Comparison of ENCODE assay signal across 14 cellular contexts in the genomic region with DNA sequence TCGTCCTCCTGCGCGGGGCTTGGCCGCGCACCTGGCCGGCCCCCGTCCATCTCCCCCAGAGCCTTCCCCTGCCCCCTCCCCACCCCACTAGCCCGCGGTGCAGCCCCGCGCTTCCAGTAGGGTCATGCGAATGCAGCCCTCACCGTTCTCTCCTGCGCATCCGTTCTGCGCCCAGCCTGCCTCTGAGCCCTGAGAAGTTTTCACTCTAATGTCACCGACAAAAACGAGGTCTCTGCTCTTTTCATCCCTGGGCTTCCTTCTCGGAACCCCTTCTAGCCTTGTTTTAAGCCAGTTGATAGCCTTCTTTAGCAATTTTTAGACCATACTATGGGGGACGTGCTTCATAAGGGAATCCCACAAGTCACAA.
DNase-seq lines count a peak whose midpoint lies in the region; ATAC-seq and TF ChIP-seq lines count a peak whose summit lies in the region.
"Had no signal": no experiment of that assay in that cellular context is flagged by ENCODE, and none has a peak within 500 bp of the region (broad histone marks: within the 10 kb centered on the region; RNA-seq: fewer than 3 reads in every experiment).

No MANE protein-coding gene starts in this region.

- ATAC-seq in GM21619 (IDR thresholded peaks at IDR 0.05; ENCODE audit: unreplicated experiment) (no peak), GM21360 (IDR thresholded peaks at IDR 0.05; ENCODE audit: unreplicated experiment) (no peak)

- POLR2A ChIA-PET in AG04450 (lab: Yijun Ruan, JAX): no interaction called here

- WGBS in mesodermal cell (ENCODE audit: insufficient coverage in 2 of 2), 2 experiments: 4 to 5% methylated on average over 13 to 16 of the region's 20 CpGs

- H3K9me2 ChIP-seq in Karpas-422 (replicated peaks; ENCODE audit: insufficient read depth, low read length): no peaks in the 10 kb centered on the region

- H4K20me1 ChIP-seq in Karpas-422 (ENCODE audit: insufficient read depth, low read depth, low read length): no peaks in the 10 kb centered on the region
- H4K20me1 ChIP-seq: BLaER1 treated with 17β-estradiol and CSF1 and Interleukin-3, amounts not matched to agents 10 nM and 100 nM had no signal

- H2AFZ ChIP-seq in Karpas-422 (ENCODE audit: low read length): no peak overlapping the region

- CTCF ChIA-PET in AG04450 (lab: Charles Lee): no interaction called here

- H3K27me3 ChIP-seq in AG04450 (ENCODE audit: control insufficient read depth, insufficient read depth, low read length) (peaks cover 10% of the 10 kb centered on the region), Karpas-422 (ENCODE audit: low read length) (no peaks in the 10 kb centered on the region)
- H3K27me3 ChIP-seq: BLaER1 treated with 17β-estradiol and CSF1 and Interleukin-3, amounts not matched to agents 10 nM and 100 nM; colonic mucosa had no signal

- TF ChIP-seq CTCF in AG04450 (IDR thresholded peaks at IDR 0.05; ENCODE audit: low read depth, low read length): no peak

- H3K79me2 ChIP-seq in Karpas-422 (ENCODE audit: low read length): no peaks in the 10 kb centered on the region

- H3K4me3 ChIP-seq in AG04450 (ENCODE audit: low read depth, low read length): peak overlapping the region; percentile 45
- H3K4me3 ChIP-seq in Karpas-422 (ENCODE audit: low read length): no peak overlapping the region
- peak overlapping the region; percentile 26 for H3K4me3 ChIP-seq in mesodermal cell (ENCODE audit: extremely low read depth, insufficient read depth, low read length, poor library complexity, severe bottlenecking)
- H3K4me3 ChIP-seq: BLaER1 treated with 17β-estradiol and CSF1 and Interleukin-3, amounts not matched to agents 10 nM and 100 nM; colonic mucosa had no signal

- H3K27ac ChIP-seq in AG04450 (ENCODE audit: low read depth, low read length) (no peak overlapping the region), Karpas-422 (ENCODE audit: low read length) (no peak overlapping the region), mesodermal cell (ENCODE audit: low read depth, low read length, severe bottlenecking) (no peak overlapping the region)
- H3K27ac ChIP-seq: BLaER1 treated with 17β-estradiol and CSF1 and Interleukin-3, amounts not matched to agents 10 nM and 100 nM; colonic mucosa; KMS-11 had no signal

- no peaks in the 10 kb centered on the region for H3K4me1 ChIP-seq in Karpas-422 (ENCODE audit: low read length)
- H3K4me1 ChIP-seq in mesodermal cell (ENCODE audit: control insufficient read depth, insufficient read depth, low read length, poor library complexity, severe bottlenecking): no peaks in the 10 kb centered on the region
- H3K4me1 ChIP-seq: colonic mucosa had no signal

- no peak overlapping the region for H3K9ac ChIP-seq in Karpas-422 (ENCODE audit: low read length)
- H3K9ac ChIP-seq: BLaER1 treated with 17β-estradiol and CSF1 and Interleukin-3, amounts not matched to agents 10 nM and 100 nM; KMS-11 had no signal

- H3K9me3 ChIP-seq in AG04450 (ENCODE audit: control insufficient read depth, insufficient read depth, low read length): no peaks in the 10 kb centered on the region; the same call in 1 of the 2 replicates
- H3K9me3 ChIP-seq in Karpas-422 (ENCODE audit: low read length): no peaks in the 10 kb centered on the region
- no peaks in the 10 kb centered on the region for H3K9me3 ChIP-seq in mesodermal cell (ENCODE audit: control insufficient read depth, low read length)
- H3K9me3 ChIP-seq: colonic mucosa had no signal

- H3K36me3 ChIP-seq in Karpas-422 (ENCODE audit: insufficient read depth, low read length) (no peaks in the 10 kb centered on the region), mesodermal cell (ENCODE audit: control insufficient read depth, insufficient read depth, low read length) (no peaks in the 10 kb centered on the region)
- H3K36me3 ChIP-seq: BLaER1 treated with 17β-estradiol and CSF1 and Interleukin-3, amounts not matched to agents 10 nM and 100 nM; colonic mucosa had no signal

- no peak overlapping the region for H3K4me2 ChIP-seq in Karpas-422 (ENCODE audit: low read depth, low read length, poor library complexity, severe bottlenecking)
- H3K4me2 ChIP-seq: BLaER1 treated with 17β-estradiol and CSF1 and Interleukin-3, amounts not matched to agents 10 nM and 100 nM; KMS-11 had no signal

- DNase-seq in AG04450 (ENCODE audit: low read depth, low spot score) (no peak), Karpas-422 (peak; percentile 23), cerebellar cortex (ENCODE audit: low spot score) (peak; percentile 26), NCI-H187 (lab: John Stamatoyannopoulos, UW) (no peak), putamen (ENCODE audit: low spot score) (no peak)
- DNase-seq: activated CD8-positive, alpha-beta memory T cell treated with anti-CD3 and anti-CD28 coated beads for 24 hours; colonic mucosa; NCI-H774; stimulated activated naive CD4-positive, alpha-beta T cell had no signal

Comparison
In these comparisons a context has a peak if more than half of its experiments do, and no peak if none do; other contexts are left out.
1. DNase-seq: peak in Karpas-422 (single experiment) and cerebellar cortex (single experiment); none in AG04450 (single experiment), NCI-H187 (0 of 2) and putamen (single experiment).